Comparison of ENCODE assay signal across 9 cellular contexts in genomic region chr12:64678835-64679234, GRCh38.
A peak's percentile ranks its signal among the peaks of the same experiment; 100 is the strongest.
DNase-seq lines count a peak whose midpoint lies in the region; ATAC-seq and TF ChIP-seq lines count a peak whose summit lies in the region.
"Had no signal": no experiment of that assay in that cellular context is flagged by ENCODE, and none has a peak within 500 bp of the region (broad histone marks: within the 10 kb centered on the region; RNA-seq: fewer than 3 reads in every experiment).

No MANE protein-coding gene starts in this region.

- no peak for ATAC-seq in gastroesophageal sphincter

- peaks cover 65% of the 10 kb centered on the region for H3K36me3 Mint-ChIP-seq in activated CD4-positive, alpha-beta T cell treated with anti-CD3 and anti-CD28 coated beads, Interleukin-2, amount 10 ng/mL, durations not matched to agents 7 days and 5 days (ENCODE audit: low read depth)

- H3K27me3 ChIP-seq in gastroesophageal sphincter (no peaks in the 10 kb centered on the region), suprapubic skin (no peaks in the 10 kb centered on the region)

- H3K4me3 Mint-ChIP-seq in activated CD4-positive, alpha-beta T cell treated with anti-CD3 and anti-CD28 coated beads, Interleukin-2, amount 10 ng/mL, durations not matched to agents 7 days and 5 days = peak overlapping the region; percentile 65

- H3K9me3 Mint-ChIP-seq in activated CD4-positive, alpha-beta T cell treated with anti-CD3 and anti-CD28 coated beads, Interleukin-2, amount 10 ng/mL, durations not matched to agents 7 days and 5 days = no peaks in the 10 kb centered on the region

- peak overlapping the region; percentile 92 for H3K27ac Mint-ChIP-seq in activated CD4-positive, alpha-beta T cell treated with anti-CD3 and anti-CD28 coated beads, Interleukin-2, amount 10 ng/mL, durations not matched to agents 7 days and 5 days

- TF ChIP-seq EP300 in gastroesophageal sphincter (IDR thresholded peaks at IDR 0.05) (no peak), suprapubic skin (IDR thresholded peaks at IDR 0.05) (no peak)

- peaks cover 13 to 99% (median 73%) of the 10 kb centered on the region in 3 donors for H3K4me1 ChIP-seq in gastroesophageal sphincter
- peaks cover 45% of the 10 kb centered on the region for H3K4me1 ChIP-seq in suprapubic skin

- no peaks in the 10 kb centered on the region for H3K27me3 Mint-ChIP-seq in activated CD4-positive, alpha-beta T cell treated with anti-CD3 and anti-CD28 coated beads, Interleukin-2, amount 10 ng/mL, durations not matched to agents 7 days and 5 days

- TF ChIP-seq CTCF in VCaP (conservative IDR thresholded peaks at IDR 0.05) = no peak
- TF ChIP-seq CTCF in gastroesophageal sphincter (IDR thresholded peaks at IDR 0.05) = no peak
- TF ChIP-seq CTCF in suprapubic skin (IDR thresholded peaks at IDR 0.05) = no peak
- no peak for TF ChIP-seq CTCF in foreskin fibroblast (IDR thresholded peaks at IDR 0.05; ENCODE audit: low read depth, low read length)

- DNase-seq in activated CD4-positive, alpha-beta T cell treated with anti-CD3 and anti-CD28 coated beads, Interleukin-2, amount 10 ng/mL, durations not matched to agents 7 days and 5 days = peak; percentile 37
- DNase-seq in activated CD4-positive, alpha-beta T cell treated with anti-CD3 and anti-CD28 coated beads, Interleukin-2, amount 50 U/mL, for 48 hours = no peak
- DNase-seq in suprapubic skin (ENCODE audit: low spot score in 2 of 2) (no peak), NCI-H510A treated with DMSO at 0.1 percent for 48 hours (lab: John Stamatoyannopoulos, UW) (no peak), NK-92 (lab: John Stamatoyannopoulos, UW; ENCODE audit: unreplicated experiment) (no peak), foreskin fibroblast (no peak)
- DNase-seq: H7 had no signal

- no peaks in the 10 kb centered on the region for H3K36me3 ChIP-seq in gastroesophageal sphincter
- no peaks in the 10 kb centered on the region for H3K36me3 ChIP-seq in suprapubic skin

- 83 to 84% methylated on average over 2 to 5 of the region's 5 CpGs for WGBS in gastroesophageal sphincter (ENCODE audit: low coverage in 1 of 2), 2 donors
- 69% methylated on average over 5 of the region's 5 CpGs for WGBS in suprapubic skin

- H3K9me3 ChIP-seq in gastroesophageal sphincter (no peaks in the 10 kb centered on the region), suprapubic skin (no peaks in the 10 kb centered on the region)

- CTCF ChIA-PET in activated CD4-positive, alpha-beta T cell treated with anti-CD3 and anti-CD28 coated beads, Interleukin-2, amount 10 ng/mL, durations not matched to agents 7 days and 5 days (lab: Charles Lee) = interaction anchor here (1.0 to 4.4 kb wide), 6 partner anchors 9 to 208 kb away, joined by 3 to 19 read pairs (median 5); no protein-coding TSS in a partner anchor

- POLR2A ChIA-PET in activated CD4-positive, alpha-beta T cell treated with anti-CD3 and anti-CD28 coated beads, Interleukin-2, amount 10 ng/mL, durations not matched to agents 7 days and 5 days (lab: Charles Lee) = interaction anchor here (2.0 kb wide), 1 partner anchor 9 kb away, joined by 8 read pairs; no protein-coding TSS in a partner anchor

- TF ChIP-seq POLR2A in gastroesophageal sphincter (IDR thresholded peaks at IDR 0.05) (no peak), suprapubic skin (IDR thresholded peaks at IDR 0.05) (no peak)

- H3K4me1 Mint-ChIP-seq in activated CD4-positive, alpha-beta T cell treated with anti-CD3 and anti-CD28 coated beads, Interleukin-2, amount 10 ng/mL, durations not matched to agents 7 days and 5 days = peaks cover 94% of the 10 kb centered on the region

- H3K27ac ChIP-seq in VCaP (peak overlapping the region; percentile 69), gastroesophageal sphincter (peak overlapping the region; percentile 84 to 93 (median 88)), suprapubic skin (peak overlapping the region; percentile 59)

- H3K4me3 ChIP-seq in gastroesophageal sphincter = no peak overlapping the region
- H3K4me3 ChIP-seq in suprapubic skin = no peak overlapping the region
- no peak overlapping the region for H3K4me3 ChIP-seq in foreskin fibroblast (ENCODE audit: low read depth in 1 of 2, low read length in 2 of 2)
